Comparison of ENCODE assay signal across 8 cellular contexts in the genomic region with DNA sequence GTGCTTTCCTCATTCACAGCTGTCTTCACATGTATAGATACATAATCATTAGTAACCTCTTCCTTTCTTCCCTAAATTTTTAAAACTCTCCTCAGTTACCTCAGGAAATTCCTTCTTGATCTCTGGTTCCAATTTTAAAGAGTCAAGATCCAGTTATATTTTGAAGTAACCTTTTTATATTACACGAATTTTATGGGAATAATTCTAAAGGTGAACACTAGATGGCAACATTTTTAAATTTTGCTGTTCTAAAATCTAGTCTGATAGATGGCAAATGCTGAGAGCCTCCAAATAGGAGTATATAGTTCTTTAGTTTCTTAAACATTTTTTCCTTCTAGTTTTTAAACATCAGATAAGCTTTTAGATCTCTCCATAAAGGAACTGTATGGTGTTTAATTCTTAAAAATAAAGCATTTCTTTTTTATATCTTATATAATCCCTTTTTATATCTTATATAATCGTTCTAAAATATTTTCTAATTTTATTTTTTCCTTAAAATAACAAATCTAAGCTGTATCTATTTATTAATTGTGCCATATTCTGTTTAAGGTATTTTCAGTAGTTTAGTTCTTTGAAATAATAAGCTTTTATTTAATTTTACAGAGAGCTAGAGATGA. TPM values are rescaled to one million over a fixed set of nuclear protein-coding genes. Genes with fewer than 3 reads are reported as not detected.
DNase-seq lines count a peak whose midpoint lies in the region; ATAC-seq, FAIRE-seq and TF ChIP-seq lines count a peak whose summit lies in the region.

No MANE protein-coding gene starts in this region.

- no peaks in the 10 kb centered on the region for H3K27me3 ChIP-seq in heart right ventricle
- peaks cover 2% of the 10 kb centered on the region for H3K27me3 ChIP-seq in bronchial epithelial cell (ENCODE audit: control insufficient read depth, insufficient read depth, low read length)

- TF ChIP-seq CTCF in heart right ventricle (IDR thresholded peaks at IDR 0.05) (peak in 8 of 9 donors; percentile 42 to 75 (median 58)), bronchial epithelial cell (IDR thresholded peaks at IDR 0.05; ENCODE audit: insufficient read depth, low read length, severe bottlenecking) (peak; percentile 13), mucosa of descending colon (IDR thresholded peaks at IDR 0.05) (peak; percentile 11)

- no peak for FAIRE-seq in bronchial epithelial cell (lab: Jason Lieb, UNC)

- H3K4me1 ChIP-seq in heart right ventricle (peaks cover 0 to 10% (median 0%) of the 10 kb centered on the region in 9 donors), mucosa of descending colon (ENCODE audit: low read depth) (no peaks in the 10 kb centered on the region)

- 45 to 46% methylated on average over 2 of the region's 2 CpGs for WGBS in heart right ventricle, 2 donors

- peak in 1 of 8 donors; percentile 42 for ATAC-seq in heart right ventricle
- ATAC-seq in left cardiac atrium, result no peak
- no peak for ATAC-seq in mucosa of descending colon

- H3K4me3 ChIP-seq in heart right ventricle (no peak overlapping the region), bronchial epithelial cell (ENCODE audit: low read depth, low read length) (no peak overlapping the region), mucosa of descending colon (no peak overlapping the region)

- no peak for DNase-seq in heart right ventricle
- DNase-seq in left cardiac atrium, result no peak
- DNase-seq in NCI-H2029 treated with DMSO at 0.1 percent for 48 hours (lab: John Stamatoyannopoulos, UW), result peak; percentile 39
- DNase-seq in bronchial epithelial cell (ENCODE audit: low read depth), result peak; percentile 55
- DNase-seq in mucosa of descending colon, result no peak
- no peak for DNase-seq in stimulated activated CD4-positive, alpha-beta T cell treated with anti-CD3 and anti-CD28 coated beads, Interleukin-1b, Interleukin-23, amount 100 ng/mL, for 48 hours
- no peak for DNase-seq in islet precursor cell
- no peak for DNase-seq in activated effector memory CD4-positive, alpha-beta T cell treated with Interleukin-2 at 50 U/mL for 16 hours

- H3K9me3 ChIP-seq in heart right ventricle (no peaks in the 10 kb centered on the region), mucosa of descending colon (no peaks in the 10 kb centered on the region)

- no peaks in the 10 kb centered on the region for H3K36me3 ChIP-seq in heart right ventricle
- no peaks in the 10 kb centered on the region for H3K36me3 ChIP-seq in bronchial epithelial cell (ENCODE audit: control insufficient read depth, insufficient read depth, low read length)
- H3K36me3 ChIP-seq in mucosa of descending colon (ENCODE audit: low read depth), result no peaks in the 10 kb centered on the region

- no peak overlapping the region for H3K27ac ChIP-seq in heart right ventricle

- intact Hi-C loops in heart right ventricle (cut with DNase I) (loop anchor here (1.0 to 5.0 kb wide), 5 partner anchors 64 to 159 kb away; a partner anchor contains a TSS), left cardiac atrium (cut with DNase I) (loop anchor here (1.0 to 5.0 kb wide), 2 partner anchors 154 to 155 kb away; no protein-coding TSS in a partner anchor), mucosa of descending colon (cut with DNase I, micrococcal nuclease) (loop anchor here (5.0 kb wide), 2 partner anchors 154 to 159 kb away; no protein-coding TSS in a partner anchor)

RNA-seq across cellular contexts. Expression of a gene that starts 37.9 kb away (rescaled TPM):
- 10 to 100 TPM in 7 of 10 donors, 1 to 10 TPM in 3; 8.5 to 18.9 (median 10.7) TPM for total RNA-seq in heart right ventricle
- polyA plus RNA-seq in heart right ventricle, result 10 to 100 TPM in 1 of 2 donors, 1 to 10 TPM in 1; 6.9 to 14.7 TPM
- 10 to 100 TPM; 15.4 to 16.7 TPM for total RNA-seq in left cardiac atrium
- 49.3 and 55.8 TPM in 2 replicates for total RNA-seq in bronchial epithelial cell
- 10 to 100 TPM; 20.3 to 26.8 (median 20.7) TPM for total RNA-seq in mucosa of descending colon

Comparison
In these comparisons a context has a peak if more than half of its experiments do, and no peak if none do; other contexts are left out.
1. DNase-seq: peak in NCI-H2029 treated with DMSO at 0.1 percent for 48 hours (single experiment) and bronchial epithelial cell (single experiment); none in heart right ventricle (0 of 2), left cardiac atrium (single experiment), mucosa of descending colon (0 of 3), stimulated activated CD4-positive, alpha-beta T cell treated with anti-CD3 and anti-CD28 coated beads, Interleukin-1b, Interleukin-23, amount 100 ng/mL, for 48 hours (single experiment), islet precursor cell (single experiment) and activated effector memory CD4-positive, alpha-beta T cell treated with Interleukin-2 at 50 U/mL for 16 hours (single experiment).
2. Peak in every context shown above with its lines, with median percentiles within 50 percentile points of each other: CTCF ChIP-seq.